In the genomic region with DNA sequence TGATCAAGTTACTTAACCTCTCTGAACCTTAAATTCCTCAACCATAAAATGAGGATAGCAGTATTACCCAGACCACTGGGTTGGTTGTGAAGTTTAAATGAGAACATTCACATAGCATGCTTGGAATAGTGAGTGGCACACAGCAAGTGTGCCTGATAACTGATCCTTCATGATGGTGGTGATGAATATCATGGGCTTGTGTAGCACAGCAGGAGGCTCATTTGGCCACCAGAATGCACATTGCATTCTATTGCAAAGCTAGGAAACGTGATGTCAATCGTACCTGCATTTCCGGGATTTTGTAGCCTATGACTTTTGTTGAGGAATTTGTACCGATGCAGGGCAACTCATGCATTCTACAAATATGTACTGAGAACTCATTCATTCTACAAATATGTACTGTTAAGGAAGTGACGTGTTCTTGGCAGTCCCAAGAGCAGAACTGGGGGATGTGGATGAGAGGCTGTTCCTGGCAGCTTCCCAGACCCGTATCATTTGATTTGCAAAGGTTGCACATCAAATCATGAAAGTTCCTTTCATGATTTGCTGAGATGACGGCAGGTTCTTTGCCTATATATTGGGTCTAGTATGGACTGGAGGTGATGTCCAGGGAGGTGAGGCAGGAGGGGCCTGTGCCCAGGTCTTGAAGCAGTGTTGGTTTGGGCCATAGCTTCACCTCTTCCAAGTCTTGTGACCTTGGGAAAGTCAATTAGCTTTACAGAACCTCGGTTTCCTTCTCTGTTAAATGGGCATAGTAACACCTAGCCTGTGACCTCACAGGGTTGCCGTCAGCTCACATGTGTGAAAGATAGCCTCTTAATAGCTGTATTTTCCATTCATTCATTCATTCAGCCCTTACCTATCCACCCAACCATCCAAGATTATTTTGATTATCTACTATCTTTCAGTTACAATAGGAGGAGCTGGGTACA, we compare ENCODE assay signal across 10 cellular contexts.
DNase-seq lines count a peak whose midpoint lies in the region; ATAC-seq, FAIRE-seq and TF ChIP-seq lines count a peak whose summit lies in the region.
"Had no signal": no experiment of that assay in that cellular context is flagged by ENCODE, and none has a peak within 500 bp of the region (broad histone marks: within the 10 kb centered on the region; RNA-seq: fewer than 3 reads in every experiment).

No MANE protein-coding gene starts in this region.

- H3K27ac Mint-ChIP-seq in Calu3 (ENCODE audit: unreplicated experiment) = peak overlapping the region; percentile 99
- H3K27ac Mint-ChIP-seq: activated T-helper 2 cell treated with anti-CD3 and anti-CD28 coated beads, Interferon-gamma antibody, Interleukin-2, Interleukin-4, amounts not matched to agents 10 μg/mL and 5 μg/mL and 100 μg/mL, durations not matched to agents 14 hours and 24 hours and 36 hours had no signal

- H3K4me3 Mint-ChIP-seq in Calu3 (ENCODE audit: low read depth, unreplicated experiment) = peak overlapping the region; percentile 60

- peak overlapping the region; percentile 57 for H3K4me2 ChIP-seq in osteoblast (ENCODE audit: insufficient read depth, low read length)

- H3K9me3 ChIP-seq in osteoblast (ENCODE audit: low read depth, low read length) = no peaks in the 10 kb centered on the region
- no peaks in the 10 kb centered on the region for H3K9me3 ChIP-seq in ascending aorta

- H3K36me3 Mint-ChIP-seq in Calu3 (ENCODE audit: insufficient read depth, unreplicated experiment) = peaks cover 33% of the 10 kb centered on the region

- no peaks in the 10 kb centered on the region for H3K79me2 ChIP-seq in osteoblast (ENCODE audit: insufficient read depth, low read length)

- BruUV-seq in Calu3 (replicated peaks; lab: Mats Ljungman, UMichigan) = no TSS peak

- H3K27me3 Mint-ChIP-seq in Calu3 (ENCODE audit: unreplicated experiment) = no peaks in the 10 kb centered on the region

- H3K4me1 Mint-ChIP-seq in Calu3 (ENCODE audit: low read depth, unreplicated experiment) = peaks cover 49% of the 10 kb centered on the region

- TF ChIP-seq CTCF in Calu3 (IDR thresholded peaks at IDR 0.05; ENCODE audit: unreplicated experiment) (no peak), osteoblast (IDR thresholded peaks at IDR 0.05; ENCODE audit: extremely low read depth, low read depth, low read length) (no peak), ascending aorta (IDR thresholded peaks at IDR 0.05) (no peak)

- H3K4me1 ChIP-seq in osteoblast (ENCODE audit: insufficient read depth, low read length) (peaks cover 33% of the 10 kb centered on the region), ascending aorta (no peaks in the 10 kb centered on the region)

- H3K36me3 ChIP-seq in osteoblast (ENCODE audit: insufficient read depth, low read length) (no peaks in the 10 kb centered on the region), ascending aorta (no peaks in the 10 kb centered on the region)

- peak overlapping the region; percentile 98 for H3K27ac ChIP-seq in epithelial cell of prostate
- H3K27ac ChIP-seq in osteoblast (ENCODE audit: low read depth, low read length) = peak overlapping the region; percentile 97
- no peak overlapping the region for H3K27ac ChIP-seq in ascending aorta

- H3K4me3 ChIP-seq in osteoblast (ENCODE audit: insufficient read depth, low read length) = peak overlapping the region; percentile 23
- no peak overlapping the region for H3K4me3 ChIP-seq in ascending aorta

- H2AFZ ChIP-seq in osteoblast (ENCODE audit: low read length) = no peak overlapping the region

- peak; percentile 74 for FAIRE-seq in RCC 7860 (lab: Jason Lieb, UNC)

- intact Hi-C loops in Calu3 (cut with micrococcal nuclease; ENCODE audit: unreplicated experiment) (loop anchor here (1.0 to 5.0 kb wide), 4 partner anchors 42 to 100 kb away; no protein-coding TSS in a partner anchor), ascending aorta (cut with DNase I) (no loop called here)

- H3K27me3 ChIP-seq in osteoblast (ENCODE audit: insufficient read depth, low read length) (no peaks in the 10 kb centered on the region), ascending aorta (no peaks in the 10 kb centered on the region)

- H3K9me3 Mint-ChIP-seq in Calu3 (ENCODE audit: low read depth, unreplicated experiment) = no peaks in the 10 kb centered on the region
- H3K9me3 Mint-ChIP-seq: activated T-helper 2 cell treated with anti-CD3 and anti-CD28 coated beads, Interferon-gamma antibody, Interleukin-2, Interleukin-4, amounts not matched to agents 10 μg/mL and 5 μg/mL and 100 μg/mL, durations not matched to agents 14 hours and 24 hours and 36 hours had no signal

- CTCF ChIA-PET in Calu3 (lab: Charles Lee) = interaction anchor here (0.8 to 2.3 kb wide), 5 partner anchors 12 to 201 kb away, joined by 4 to 7 read pairs (median 4); no protein-coding TSS in a partner anchor

- H4K20me1 ChIP-seq in osteoblast (ENCODE audit: insufficient read depth, low read length) = no peaks in the 10 kb centered on the region

- DNase-seq in Calu3 (peak; percentile 68), RCC 7860 (ENCODE audit: low spot score) (peak; percentile 99), epithelial cell of prostate (ENCODE audit: low read depth, low spot score) (peak; percentile 94), osteoblast (ENCODE audit: insufficient read length, low spot score, missing footprints) (peak; percentile 92), ascending aorta (ENCODE audit: low spot score in 2 of 2) (no peak), NOMO-1 treated with dmso at 0.1 percent for 144 hours (lab: John Stamatoyannopoulos, UW; ENCODE audit: unreplicated experiment) (no peak), 8988T (no peak)
- DNase-seq: NCI-H774 had no signal

- ATAC-seq in GM21423 (IDR thresholded peaks at IDR 0.05; ENCODE audit: unreplicated experiment) = no peak

Comparison
In these comparisons a context has a peak if more than half of its experiments do, and no peak if none do; other contexts are left out.
1. DNase-seq: peak in Calu3 (single experiment), RCC 7860 (single experiment), epithelial cell of prostate (single experiment) and osteoblast (single experiment); none in ascending aorta (0 of 2), NOMO-1 treated with dmso at 0.1 percent for 144 hours (single experiment) and 8988T (single experiment).
2. H3K27ac ChIP-seq: peak in epithelial cell of prostate (single experiment) and osteoblast (single experiment); none in ascending aorta (0 of 2).